ENCODE assay signal across 10 cellular contexts in the genomic region with DNA sequence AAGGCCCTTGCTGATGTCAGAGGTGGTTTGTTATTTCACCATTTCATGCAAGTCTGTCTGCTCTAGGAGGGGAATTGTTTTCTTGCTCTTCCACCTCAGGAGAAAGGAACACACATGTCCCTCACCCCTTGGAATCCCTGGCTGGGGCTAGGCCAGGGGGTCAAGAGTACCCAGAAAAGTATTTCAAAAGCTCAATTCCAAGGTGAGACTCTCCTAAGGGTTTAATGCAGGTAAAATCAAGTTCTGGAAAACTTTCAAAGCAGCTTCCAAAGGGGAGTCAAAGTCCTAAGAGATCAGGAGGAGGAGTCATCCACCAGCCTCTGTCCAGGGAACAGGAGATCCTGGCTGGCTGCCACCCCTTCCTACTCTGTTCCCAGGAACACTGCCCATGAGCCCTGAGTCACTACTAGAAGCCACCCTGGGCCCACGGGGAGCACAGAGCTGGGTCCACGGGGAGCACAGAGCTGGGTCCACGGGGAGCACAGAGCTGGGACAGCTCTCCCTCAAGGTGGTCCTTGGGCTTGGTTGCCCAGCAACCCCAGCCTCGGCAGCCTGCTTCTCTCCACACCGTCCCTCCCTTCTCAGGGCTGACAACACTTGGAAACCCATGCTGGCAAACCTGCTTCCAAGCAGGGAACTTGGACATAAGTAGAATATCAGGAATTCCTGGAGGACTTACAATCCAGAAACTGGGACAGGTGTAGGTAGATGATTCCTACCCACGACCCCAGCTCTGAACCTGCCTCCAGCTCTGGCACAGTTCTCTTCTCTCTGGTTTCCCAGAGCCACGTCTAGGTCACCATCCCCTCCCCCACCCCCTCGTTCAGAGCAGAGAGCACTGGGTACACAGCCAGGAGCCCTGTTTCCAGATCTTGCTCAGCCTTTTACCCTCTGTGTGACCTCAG. TPM values are rescaled to one million over a fixed set of nuclear protein-coding genes. Genes with fewer than 3 reads are reported as not detected.
DNase-seq lines count a peak whose midpoint lies in the region; ATAC-seq and TF ChIP-seq lines count a peak whose summit lies in the region.
"Had no signal": no experiment of that assay in that cellular context is flagged by ENCODE, and none has a peak within 500 bp of the region (broad histone marks: within the 10 kb centered on the region; RNA-seq: fewer than 3 reads in every experiment).

No MANE protein-coding gene starts in this region.

- H3K4me3 ChIP-seq in osteoblast (ENCODE audit: insufficient read depth, low read length) = no peak overlapping the region

- no peak overlapping the region for H2AFZ ChIP-seq in osteoblast (ENCODE audit: low read length)

- no peaks in the 10 kb centered on the region for H3K79me2 ChIP-seq in osteoblast (ENCODE audit: insufficient read depth, low read length)

- H3K4me2 ChIP-seq in osteoblast (ENCODE audit: insufficient read depth, low read length) = peak overlapping the region; percentile 39

- peaks cover 30% of the 10 kb centered on the region for H3K4me1 ChIP-seq in osteoblast (ENCODE audit: insufficient read depth, low read length)

- peaks cover 4% of the 10 kb centered on the region for H4K20me1 ChIP-seq in osteoblast (ENCODE audit: insufficient read depth, low read length)

- no peaks in the 10 kb centered on the region for H3K27me3 ChIP-seq in osteoblast (ENCODE audit: insufficient read depth, low read length)

- ATAC-seq in GM21825 (IDR thresholded peaks at IDR 0.05; ENCODE audit: unreplicated experiment) = no peak
- ATAC-seq in GM21447 (IDR thresholded peaks at IDR 0.05; ENCODE audit: unreplicated experiment) = no peak
- no peak for ATAC-seq in HG02884 (IDR thresholded peaks at IDR 0.05; ENCODE audit: unreplicated experiment)

- DNase-seq in DMS 273 (lab: John Stamatoyannopoulos, UW; ENCODE audit: unreplicated experiment) (peak; percentile 76), RPMI8226 (peak; percentile 16), fibroblast of peridontal ligament (ENCODE audit: extremely low read depth) (peak; percentile 82), osteoblast (ENCODE audit: insufficient read length, low spot score, missing footprints) (peak; percentile 95), NK-92 (lab: John Stamatoyannopoulos, UW; ENCODE audit: unreplicated experiment) (no peak)
- DNase-seq: activated gamma-delta T cell; stimulated activated naive CD4-positive, alpha-beta T cell treated with Interleukin-2 at 50 U/mL for 16 hours had no signal

- no peaks in the 10 kb centered on the region for H3K9me3 ChIP-seq in osteoblast (ENCODE audit: low read depth, low read length)

- H3K27ac ChIP-seq in osteoblast (ENCODE audit: low read depth, low read length) = peak overlapping the region; percentile 63

- no peak for TF ChIP-seq CTCF in osteoblast (IDR thresholded peaks at IDR 0.05; ENCODE audit: extremely low read depth, low read depth, low read length)

- no peaks in the 10 kb centered on the region for H3K36me3 ChIP-seq in osteoblast (ENCODE audit: insufficient read depth, low read length)

RNA-seq across cellular contexts. Expression of a gene that starts 35.3 kb away (rescaled TPM):
- 456 and 461 TPM in 2 replicates for total RNA-seq in osteoblast

RNA-seq across cellular contexts. Expression of a gene that starts 49.0 kb away (rescaled TPM):
- total RNA-seq in osteoblast = 236 and 289 TPM in 2 replicates

RNA-seq across cellular contexts. Expression of a gene that starts 54.5 kb away (rescaled TPM):
- total RNA-seq in osteoblast = under 0.01 and 0.36 TPM in 2 replicates
